1 cellular context compared by ENCODE assay signal in genomic region chr17:41530062-41531048, GRCh38.
A peak's percentile ranks its signal among the peaks of the same experiment; 100 is the strongest.
TF ChIP-seq lines count a peak whose summit lies in the region.

No MANE protein-coding gene starts in this region.

TF ChIP-seq in K562, 482 proteins besides CTCF, POLR2A, EP300 and RAD21 (continued from another document and continues in another):
- TF ChIP-seq RNF219 (CRISPR knock-in tag; IDR thresholded peaks at IDR 0.05): no peak
- no peak for TF ChIP-seq MYBL2 (IDR thresholded peaks at IDR 0.05; ENCODE audit: low read depth)
- TF ChIP-seq MYBL2 (CRISPR knock-in tag; IDR thresholded peaks at IDR 0.05; ENCODE audit: borderline replicate concordance): no peak
- TF ChIP-seq YY1 (IDR thresholded peaks at IDR 0.05; ENCODE audit: borderline replicate concordance in 1 of 3, control insufficient read depth in 1 of 3, extremely low read depth in 1 of 3, insufficient read depth in 3 of 3, insufficient read length in 1 of 3, insufficient replicate concordance in 2 of 3, low read depth in 1 of 3, low read length in 2 of 3): peak in 1 of 3 experiments; percentile 55
- peak; percentile 40; the same call in 1 of the 2 replicates for TF ChIP-seq ZNF41 (CRISPR knock-in tag; conservative IDR thresholded peaks at IDR 0.05)
- peak; percentile 54 for TF ChIP-seq ZBTB2 (IDR thresholded peaks at IDR 0.05)
- TF ChIP-seq SIRT6 (IDR thresholded peaks at IDR 0.05; ENCODE audit: low read depth, low read length): no peak
- no peak for TF ChIP-seq SRSF7 (optimal IDR thresholded peaks at IDR 0.05; ENCODE audit: low read depth, low read length)
- 0 out of 2 replicates have a peak, but pooled peaks have one; percentile 17 for TF ChIP-seq PTTG1 (tag; IDR thresholded peaks at IDR 0.05; ENCODE audit: low read depth)
- peak; percentile 33; the same call in 1 of the 2 replicates for TF ChIP-seq GMEB1 (CRISPR knock-in tag; IDR thresholded peaks at IDR 0.05)
- no peak for TF ChIP-seq XRCC4 (IDR thresholded peaks at IDR 0.05; ENCODE audit: extremely low read depth, insufficient read depth, insufficient read length)
- no peak for TF ChIP-seq ZNF431 (CRISPR knock-in tag; IDR thresholded peaks at IDR 0.05)
- TF ChIP-seq ZNF318 (IDR thresholded peaks at IDR 0.05; ENCODE audit: borderline replicate concordance in 1 of 2, low read depth in 1 of 2): no peak
- TF ChIP-seq DNMT1 (IDR thresholded peaks at IDR 0.05): no peak
- no peak for TF ChIP-seq ZNF75A (CRISPR knock-in tag; IDR thresholded peaks at IDR 0.05)
- no peak for TF ChIP-seq ELF2 (CRISPR knock-in tag; IDR thresholded peaks at IDR 0.05)
- TF ChIP-seq ADNP (tag; IDR thresholded peaks at IDR 0.05): peak; percentile 98
- TF ChIP-seq ZNF143 (CRISPR knock-in tag; IDR thresholded peaks at IDR 0.05): no peak
- TF ChIP-seq ZNF239 (CRISPR knock-in tag; IDR thresholded peaks at IDR 0.05): no peak
- no peak for TF ChIP-seq HCFC1 (IDR thresholded peaks at IDR 0.05; ENCODE audit: low read depth, low read length)
- TF ChIP-seq BRD9 (IDR thresholded peaks at IDR 0.05; ENCODE audit: low read depth, partially characterized antibody): no peak
- TF ChIP-seq GATA2 (CRISPR knock-in tag; IDR thresholded peaks at IDR 0.05): peak; percentile 98
- no peak for TF ChIP-seq ZNF121 (CRISPR knock-in tag; conservative IDR thresholded peaks at IDR 0.05)
- no peak for TF ChIP-seq KDM4B (IDR thresholded peaks at IDR 0.05; ENCODE audit: borderline replicate concordance in 2 of 2, low read depth in 1 of 2)
- TF ChIP-seq TARDBP (IDR thresholded peaks at IDR 0.05): no peak
- TF ChIP-seq CXXC5 (CRISPR knock-in tag; IDR thresholded peaks at IDR 0.05): peak; percentile 84
- TF ChIP-seq MEF2D (tag; conservative IDR thresholded peaks at IDR 0.05; ENCODE audit: low read depth): no peak
- no peak for TF ChIP-seq ZC3H8 (IDR thresholded peaks at IDR 0.05)
- peak; percentile 97 for TF ChIP-seq ATF3 (IDR thresholded peaks at IDR 0.05)
- no peak; the same call in 1 of the 2 replicates for TF ChIP-seq ATF3 (CRISPR knock-in tag; conservative IDR thresholded peaks at IDR 0.05)
- no peak for TF ChIP-seq ZNF512 (tag; IDR thresholded peaks at IDR 0.05)
- peak; percentile 99 for TF ChIP-seq DPF2 (IDR thresholded peaks at IDR 0.05)
- TF ChIP-seq HDGF (IDR thresholded peaks at IDR 0.05): no peak
- no peak for TF ChIP-seq RBM15 (IDR thresholded peaks at IDR 0.05; ENCODE audit: insufficient read depth, low read length)
- TF ChIP-seq KLF13 (tag; IDR thresholded peaks at IDR 0.05; ENCODE audit: borderline replicate concordance, low read depth): 0 out of 2 replicates have a peak, but pooled peaks have one; percentile 10
- TF ChIP-seq RBM34 (IDR thresholded peaks at IDR 0.05; ENCODE audit: borderline replicate concordance, insufficient read depth, low read length): no peak
- no peak for TF ChIP-seq ZFP30 (CRISPR knock-in tag; IDR thresholded peaks at IDR 0.05; ENCODE audit: borderline replicate concordance)
- peak; percentile 58 for TF ChIP-seq PKNOX1 (IDR thresholded peaks at IDR 0.05)
- no peak for TF ChIP-seq BRD4 (IDR thresholded peaks at IDR 0.05)
- TF ChIP-seq CREB3L1 (IDR thresholded peaks at IDR 0.05; ENCODE audit: borderline replicate concordance, low read depth): peak; percentile 34; the same call in 1 of the 2 replicates
- no peak for TF ChIP-seq ZBTB5 (IDR thresholded peaks at IDR 0.05)
- TF ChIP-seq CAMTA2 (CRISPR knock-in tag; conservative IDR thresholded peaks at IDR 0.05): no peak
- TF ChIP-seq ZNF707 (CRISPR knock-in tag; conservative IDR thresholded peaks at IDR 0.05): peak; percentile 15; the same call in 1 of the 2 replicates
- no peak for TF ChIP-seq FIP1L1 (IDR thresholded peaks at IDR 0.05; ENCODE audit: low read depth, low read length, poor library complexity, severe bottlenecking)
